In genomic region chr10:62705789-62706188, GRCh38 we compare ENCODE assay signal across 1 cellular context.
TF ChIP-seq lines count a peak whose summit lies in the region.

No MANE protein-coding gene starts in this region.

TF ChIP-seq in WTC11, 78 proteins besides CTCF, POLR2A, EP300 and RAD21 (continued from another document):
- TF ChIP-seq IRF1 (CRISPR knock-in tag; IDR thresholded peaks at IDR 0.05) (no peak), MYBL2 (CRISPR knock-in tag; IDR thresholded peaks at IDR 0.05) (no peak), TP53 (CRISPR knock-in tag; IDR thresholded peaks at IDR 0.05) (no peak)
TF ChIP-seq in WTC11: peak in this region for 0.
